1 cellular context compared by ENCODE assay signal in genomic region chr3:45191924-45192417, GRCh38.
TF ChIP-seq lines count a peak whose summit lies in the region.

No MANE protein-coding gene starts in this region.

TF ChIP-seq in HepG2, 621 proteins besides CTCF, POLR2A, EP300 and RAD21 (continues in another document):
- TF ChIP-seq LCORL (IDR thresholded peaks at IDR 0.05): no peak
- TF ChIP-seq LCORL (CRISPR knock-in tag; IDR thresholded peaks at IDR 0.05): peak; percentile 70; the same call in 1 of the 2 replicates
- peak; percentile 69; the same call in 1 of the 2 replicates for TF ChIP-seq NCOR1 (IDR thresholded peaks at IDR 0.05; ENCODE audit: borderline replicate concordance, low read length)
- 0 out of 2 replicates have a peak, but pooled peaks have one; percentile 50 for TF ChIP-seq ISL2 (CRISPR knock-in tag; IDR thresholded peaks at IDR 0.05)
- TF ChIP-seq THRA (CRISPR knock-in tag; IDR thresholded peaks at IDR 0.05; ENCODE audit: borderline replicate concordance): 0 out of 2 replicates have a peak, but pooled peaks have one; percentile 19
- TF ChIP-seq YEATS4 (CRISPR knock-in tag; IDR thresholded peaks at IDR 0.05; ENCODE audit: borderline replicate concordance): peak; percentile 54; the same call in 1 of the 2 replicates
- 0 out of 2 replicates have a peak, but pooled peaks have one; percentile 31 for TF ChIP-seq PITX1 (CRISPR knock-in tag; IDR thresholded peaks at IDR 0.05)
- TF ChIP-seq CREM (IDR thresholded peaks at IDR 0.05): peak; percentile 55; the same call in 1 of the 2 replicates
- no peak for TF ChIP-seq CREM (CRISPR knock-in tag; IDR thresholded peaks at IDR 0.05)
- no peak for TF ChIP-seq ZNF780A (CRISPR knock-in tag; IDR thresholded peaks at IDR 0.05)
- 0 out of 2 replicates have a peak, but pooled peaks have one; percentile 21 for TF ChIP-seq ZGPAT (CRISPR knock-in tag; IDR thresholded peaks at IDR 0.05)
- peak; percentile 45 for TF ChIP-seq SALL1 (CRISPR knock-in tag; IDR thresholded peaks at IDR 0.05)
- TF ChIP-seq ZNF331 (CRISPR knock-in tag; IDR thresholded peaks at IDR 0.05): peak; percentile 40; the same call in 1 of the 2 replicates
- TF ChIP-seq HNF4G (IDR thresholded peaks at IDR 0.05; ENCODE audit: borderline replicate concordance, low read depth, low read length): peak; percentile 83
- no peak for TF ChIP-seq HNF4G (CRISPR knock-in tag; IDR thresholded peaks at IDR 0.05; ENCODE audit: borderline replicate concordance, low read depth)
- TF ChIP-seq BORCS8-MEF2B (CRISPR knock-in tag; IDR thresholded peaks at IDR 0.05): no peak; the same call in 1 of the 2 replicates
- TF ChIP-seq ZNF350 (CRISPR knock-in tag; IDR thresholded peaks at IDR 0.05; ENCODE audit: borderline replicate concordance, low read depth): peak; percentile 30; the same call in 1 of the 2 replicates
- peak; percentile 90 for TF ChIP-seq PAXIP1 (CRISPR knock-in tag; conservative IDR thresholded peaks at IDR 0.05)
- peak; percentile 70; the same call in 1 of the 2 replicates for TF ChIP-seq RXRB (CRISPR knock-in tag; IDR thresholded peaks at IDR 0.05; ENCODE audit: borderline replicate concordance)
- TF ChIP-seq UBTF (CRISPR knock-in tag; IDR thresholded peaks at IDR 0.05): 0 out of 2 replicates have a peak, but pooled peaks have one; percentile 20
- peak; percentile 26; the same call in 1 of the 2 replicates for TF ChIP-seq FOXK1 (CRISPR knock-in tag; IDR thresholded peaks at IDR 0.05; ENCODE audit: borderline replicate concordance, low read depth)
- no peak for TF ChIP-seq ZNF275 (CRISPR knock-in tag; IDR thresholded peaks at IDR 0.05; ENCODE audit: borderline replicate concordance)
- peak; percentile 97 for TF ChIP-seq AHDC1 (CRISPR knock-in tag; IDR thresholded peaks at IDR 0.05; ENCODE audit: borderline replicate concordance)
- no peak for TF ChIP-seq FOXO4 (CRISPR knock-in tag; conservative IDR thresholded peaks at IDR 0.05)
- 0 out of 2 replicates have a peak, but pooled peaks have one; percentile 54 for TF ChIP-seq ZNF264 (CRISPR knock-in tag; IDR thresholded peaks at IDR 0.05)
- no peak for TF ChIP-seq TRIM24 (CRISPR knock-in tag; IDR thresholded peaks at IDR 0.05)
- peak; percentile 95 for TF ChIP-seq HNF4A (CRISPR knock-in tag; IDR thresholded peaks at IDR 0.05)
- no peak for TF ChIP-seq ZEB1 (IDR thresholded peaks at IDR 0.05; ENCODE audit: insufficient replicate concordance, low read depth)
- TF ChIP-seq ZNF234 (CRISPR knock-in tag; conservative IDR thresholded peaks at IDR 0.05): no peak
- TF ChIP-seq ZNF180 (CRISPR knock-in tag; IDR thresholded peaks at IDR 0.05; ENCODE audit: borderline replicate concordance, low read depth): no peak
- TF ChIP-seq GATAD2A (CRISPR knock-in tag; IDR thresholded peaks at IDR 0.05): peak; percentile 78
- no peak for TF ChIP-seq ZNF30 (CRISPR knock-in tag; IDR thresholded peaks at IDR 0.05)
- TF ChIP-seq SRF (IDR thresholded peaks at IDR 0.05; ENCODE audit: low read depth, low read length): no peak
- 0 out of 2 replicates have a peak, but pooled peaks have one; percentile 26 for TF ChIP-seq ZKSCAN8 (CRISPR knock-in tag; IDR thresholded peaks at IDR 0.05; ENCODE audit: borderline replicate concordance)
- no peak for TF ChIP-seq PREB (CRISPR knock-in tag; IDR thresholded peaks at IDR 0.05)
